In the genomic region with DNA sequence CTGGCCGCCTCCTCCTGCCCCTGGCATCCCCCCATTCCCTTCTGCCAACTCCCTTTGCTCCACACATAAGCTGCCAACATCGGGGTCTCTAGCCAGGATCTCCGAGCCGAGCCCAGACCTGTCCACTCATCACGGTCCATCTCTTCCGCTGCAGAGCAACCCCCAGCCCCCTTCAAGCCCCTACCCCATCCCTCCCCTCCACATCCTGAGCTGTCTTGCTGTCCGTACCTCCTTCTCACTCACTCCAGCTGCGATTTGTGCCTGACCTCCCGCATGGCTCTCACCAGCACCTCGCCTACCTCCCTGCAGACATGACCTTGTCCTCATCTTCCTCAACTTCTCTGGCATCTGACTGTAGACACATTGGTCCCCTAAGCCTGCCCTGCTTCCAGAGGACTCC, we compare ENCODE assay signal across 1 cellular context.
TF ChIP-seq lines count a peak whose summit lies in the region.

No MANE protein-coding gene starts in this region.

TF ChIP-seq in neural cell, 6 proteins besides CTCF, POLR2A, EP300 and RAD21 (continued from another document):
- TF ChIP-seq SMC3 (conservative IDR thresholded peaks at IDR 0.05; ENCODE audit: poor library complexity) (no peak), POLR2AphosphoS5 (IDR thresholded peaks at IDR 0.05) (no peak)
